Comparison of ENCODE assay signal across 8 cellular contexts in genomic region chr6:115838763-115839401, GRCh38.
DNase-seq lines count a peak whose midpoint lies in the region; TF ChIP-seq lines count a peak whose summit lies in the region.

No MANE protein-coding gene starts in this region.

- no peak overlapping the region for H3K4ac ChIP-seq in mesenchymal stem cell (ENCODE audit: low read depth in 1 of 2, low read length in 2 of 2)

- H3K4me3 ChIP-seq in GM23248 = no peak overlapping the region
- no peak overlapping the region for H3K4me3 ChIP-seq in adrenal gland
- no peak overlapping the region for H3K4me3 ChIP-seq in mesenchymal stem cell (ENCODE audit: insufficient read depth in 1 of 2, low read depth in 1 of 2, low read length in 2 of 2)

- H3K9me3 ChIP-seq in GM23248 (ENCODE audit: low read depth) (no peaks in the 10 kb centered on the region), adrenal gland (replicated peaks in 1 of 3) (no peaks in the 10 kb centered on the region), mesenchymal stem cell (ENCODE audit: control insufficient read depth, low read length) (no peaks in the 10 kb centered on the region)

- H3K4me1 ChIP-seq in GM23248 (ENCODE audit: insufficient read depth) (no peaks in the 10 kb centered on the region), adrenal gland (replicated peaks in 1 of 2) (no peaks in the 10 kb centered on the region), mesenchymal stem cell (ENCODE audit: control insufficient read depth, insufficient read depth, low read depth, low read length) (no peaks in the 10 kb centered on the region)

- 34 to 39% methylated on average over 3 of the region's 3 CpGs for WGBS in GM23248 (ENCODE audit: low coverage in 1 of 2, low lambda C conversion rate in 2 of 2, missing lambda C conversion rate in 2 of 2), 2 experiments
- WGBS in adrenal gland, 4 donors = 60 to 71% (median 69%) methylated on average over 3 of the region's 3 CpGs
- WGBS in mesenchymal stem cell = 42% methylated on average over 3 of the region's 3 CpGs

- peak; percentile 5 for DNase-seq in activated naive CD4-positive, alpha-beta T cell treated with anti-CD3 and anti-CD28 coated beads for 36 hours
- DNase-seq in activated naive CD4-positive, alpha-beta T cell (lab: John Stamatoyannopoulos, UW) = no peak
- peak; percentile 59 for DNase-seq in GM23248
- peak in 56 of 76 experiments; percentile 4 to 74 (median 30) for DNase-seq in HUDEP-2 (lab: John Stamatoyannopoulos, UW; ENCODE audit: unreplicated experiment in 76 of 76)
- peak in 6 of 7 donors; percentile 23 to 70 (median 48) for DNase-seq in adrenal gland
- DNase-seq in mesenchymal stem cell = peak; percentile 39
- DNase-seq in NCI-H187 treated with DMSO at 0.1 percent for 48 hours (lab: John Stamatoyannopoulos, UW) = no peak
- no peak for DNase-seq in T-helper 9 cell

- H3K27ac ChIP-seq in GM23248 (no peak overlapping the region), adrenal gland (no peak overlapping the region), mesenchymal stem cell (ENCODE audit: low read length, poor library complexity, severe bottlenecking) (no peak overlapping the region)

- peaks cover 4% of the 10 kb centered on the region for H3K9me3 Mint-ChIP-seq in activated naive CD4-positive, alpha-beta T cell treated with anti-CD3 and anti-CD28 coated beads for 36 hours

- H4K91ac ChIP-seq in mesenchymal stem cell (ENCODE audit: low read length) = no peak overlapping the region

- H3K4me3 Mint-ChIP-seq in activated naive CD4-positive, alpha-beta T cell treated with anti-CD3 and anti-CD28 coated beads for 36 hours = no peak overlapping the region

- H2BK5ac ChIP-seq in mesenchymal stem cell (ENCODE audit: low read depth, low read length, poor library complexity, severe bottlenecking) = no peak overlapping the region

- no peaks in the 10 kb centered on the region for H3K4me1 Mint-ChIP-seq in activated naive CD4-positive, alpha-beta T cell treated with anti-CD3 and anti-CD28 coated beads for 36 hours (ENCODE audit: low read depth)

- no peak overlapping the region for H3K14ac ChIP-seq in mesenchymal stem cell (ENCODE audit: low read length in 2 of 2)

- H3K4me2 ChIP-seq in GM23248 (ENCODE audit: unreplicated experiment) (no peak overlapping the region), mesenchymal stem cell (ENCODE audit: low read length, poor library complexity, severe bottlenecking) (no peak overlapping the region)

- H3K18ac ChIP-seq in mesenchymal stem cell (ENCODE audit: low read depth in 1 of 2, low read length in 2 of 2) = peak overlapping the region in 1 of 2 experiments; percentile 12

- in situ Hi-C loops in GM23248 (cut with MboI) = no loop called here

- H3K9me2 ChIP-seq in GM23248 (ENCODE audit: insufficient read depth) = no peaks in the 10 kb centered on the region

- H3K23ac ChIP-seq in mesenchymal stem cell (ENCODE audit: low read length in 2 of 2) = peak overlapping the region in 1 of 2 experiments; percentile 24

- no peak overlapping the region for H2AFZ ChIP-seq in GM23248
- no peak overlapping the region for H2AFZ ChIP-seq in mesenchymal stem cell (ENCODE audit: low read depth, low read length)

- intact Hi-C loops in activated naive CD4-positive, alpha-beta T cell treated with anti-CD3 and anti-CD28 coated beads for 36 hours (cut with micrococcal nuclease) = no loop called here
- intact Hi-C loops in adrenal gland (cut with DNase I) = no loop called here

- H3K27me3 Mint-ChIP-seq in activated naive CD4-positive, alpha-beta T cell treated with anti-CD3 and anti-CD28 coated beads for 36 hours (ENCODE audit: low read depth) = peaks cover 1% of the 10 kb centered on the region

- H3K79me1 ChIP-seq in mesenchymal stem cell (replicated peaks; ENCODE audit: low read length, poor library complexity, severe bottlenecking) = no peaks in the 10 kb centered on the region

- H4K8ac ChIP-seq in mesenchymal stem cell (ENCODE audit: low read length) = no peak overlapping the region

- no peaks in the 10 kb centered on the region for H3K79me2 ChIP-seq in GM23248 (ENCODE audit: insufficient read depth)

- no peak overlapping the region for H2BK15ac ChIP-seq in mesenchymal stem cell (ENCODE audit: low read depth, poor library complexity, severe bottlenecking)

- no peak overlapping the region for H2AK5ac ChIP-seq in mesenchymal stem cell (ENCODE audit: low read length, severe bottlenecking)

- peak in 4 of 6 experiments; percentile 35 to 48 (median 42) for TF ChIP-seq CTCF in adrenal gland (IDR thresholded peaks at IDR 0.05)

- no peaks in the 10 kb centered on the region for H3K36me3 Mint-ChIP-seq in activated naive CD4-positive, alpha-beta T cell treated with anti-CD3 and anti-CD28 coated beads for 36 hours (ENCODE audit: low read depth)

- CTCF ChIA-PET in activated naive CD4-positive, alpha-beta T cell treated with anti-CD3 and anti-CD28 coated beads for 36 hours (lab: Charles Lee) = interaction anchor here (1.2 kb wide), 1 partner anchor 9 kb away, joined by 3 read pairs; no protein-coding TSS in a partner anchor

- H3K36me3 ChIP-seq in GM23248 (ENCODE audit: low read depth) (no peaks in the 10 kb centered on the region), adrenal gland (replicated peaks in 1 of 2) (no peaks in the 10 kb centered on the region), mesenchymal stem cell (ENCODE audit: control insufficient read depth in 1 of 2, insufficient read depth in 2 of 2, low read depth in 1 of 2, low read length in 2 of 2) (no peaks in the 10 kb centered on the region)

- H2BK120ac ChIP-seq in mesenchymal stem cell (ENCODE audit: low read depth, low read length) = no peak overlapping the region

- H2BK12ac ChIP-seq in mesenchymal stem cell (ENCODE audit: low read length in 2 of 2) = no peak overlapping the region

- no peaks in the 10 kb centered on the region for H3K27me3 ChIP-seq in GM23248 (replicated peaks; ENCODE audit: insufficient read depth)
- H3K27me3 ChIP-seq in adrenal gland = no peaks in the 10 kb centered on the region
- H3K27me3 ChIP-seq in mesenchymal stem cell (ENCODE audit: control insufficient read depth in 1 of 2, insufficient read depth in 1 of 2, low read length in 2 of 2) = no peaks in the 10 kb centered on the region

- no peaks in the 10 kb centered on the region for H3F3A ChIP-seq in GM23248 (ENCODE audit: insufficient read depth)

- no peak overlapping the region for H3K27ac Mint-ChIP-seq in activated naive CD4-positive, alpha-beta T cell treated with anti-CD3 and anti-CD28 coated beads for 36 hours

- H4K20me1 ChIP-seq in GM23248 (ENCODE audit: insufficient read depth) = no peaks in the 10 kb centered on the region

- no peak for TF ChIP-seq POLR2A in adrenal gland (IDR thresholded peaks at IDR 0.05)

- H3K9ac ChIP-seq in GM23248 (no peak overlapping the region), mesenchymal stem cell (ENCODE audit: low read length) (no peak overlapping the region)

Comparison
In these comparisons a context has a peak if more than half of its experiments do, and no peak if none do; other contexts are left out.
1. DNase-seq: peak in activated naive CD4-positive, alpha-beta T cell treated with anti-CD3 and anti-CD28 coated beads for 36 hours (single experiment), GM23248 (single experiment), HUDEP-2 (56 of 76), adrenal gland (6 of 7) and mesenchymal stem cell (single experiment); none in activated naive CD4-positive, alpha-beta T cell (0 of 4), NCI-H187 treated with DMSO at 0.1 percent for 48 hours (single experiment) and T-helper 9 cell (single experiment).